31 cellular contexts compared by ENCODE assay signal in genomic region chr9:132511191-132511999, GRCh38.
"Had no signal": no experiment of that assay in that cellular context is flagged by ENCODE, and none has a peak within 500 bp of the region (broad histone marks: within the 10 kb centered on the region; RNA-seq: fewer than 3 reads in every experiment).

No MANE protein-coding gene starts in this region.

- ATAC-seq: activated CD4-positive, alpha-beta T cell treated with anti-CD3 and anti-CD28 coated beads for 36 hours; activated CD8-positive, alpha-beta memory T cell treated with anti-CD3 and anti-CD28 coated beads, Interleukin-2, amount 10 ng/mL, durations not matched to agents 7 days and 5 days; activated CD8-positive, alpha-beta T cell treated with anti-CD3 and anti-CD28 coated beads, Interleukin-2, amount 10 ng/mL, durations not matched to agents 7 days and 5 days; activated naive CD8-positive, alpha-beta T cell treated with anti-CD3 and anti-CD28 coated beads, Interleukin-2, amount 50 U/mL, for 24 hours; body of pancreas had no signal

- FAIRE-seq: endometrium, endothelial cell of umbilical vein, frontal cortex had no signal

- H3K4me1 ChIP-seq: adrenal gland, body of pancreas, colonic mucosa had no signal

- H3K36me3 ChIP-seq: adrenal gland, cardiac muscle cell, colonic mucosa, esophagus squamous epithelium had no signal

- DNase-seq: activated CD4-positive, alpha-beta memory T cell treated with anti-CD3 and anti-CD28 coated beads for 36 hours; activated CD4-positive, alpha-beta T cell treated with anti-CD3 and anti-CD28 coated beads for 36 hours; activated CD4-positive, alpha-beta T cell treated with anti-CD3 and anti-CD28 coated beads, Interleukin-2, amount 10 ng/mL, durations not matched to agents 24 days and 14 days; activated CD4-positive, CD25-positive, alpha-beta regulatory T cell; activated CD4-positive, CD25-positive, alpha-beta regulatory T cell treated with anti-CD3 and anti-CD28 coated beads, Interleukin-2, amount 50 U/mL, for 72 hours; activated CD8-positive, alpha-beta memory T cell treated with anti-CD3 and anti-CD28 coated beads, Interleukin-2, amount 10 ng/mL, durations not matched to agents 7 days and 5 days; activated CD8-positive, alpha-beta memory T cell treated with anti-CD3 and anti-CD28 coated beads, Interleukin-2, amount 50 U/mL, for 4 hours; activated CD8-positive, alpha-beta T cell treated with anti-CD3 and anti-CD28 coated beads, Interleukin-2, amount 10 ng/mL, durations not matched to agents 7 days and 5 days; activated effector memory CD4-positive, alpha-beta T cell treated with anti-CD3 and anti-CD28 coated beads, Interleukin-2, amount 50 U/mL, for 16 hours; activated naive CD4-positive, alpha-beta T cell treated with anti-CD3 and anti-CD28 coated beads for 36 hours; activated naive CD8-positive, alpha-beta T cell treated with anti-CD3 and anti-CD28 coated beads for 36 hours; activated naive CD8-positive, alpha-beta T cell treated with anti-CD3 and anti-CD28 coated beads, Interleukin-2, amount 50 U/mL, for 24 hours; activated T-cell treated with anti-CD3 and anti-CD28 coated beads, Interleukin-2, amount 50 U/mL, for 1 hour; activated T-cell treated with anti-CD3 and anti-CD28 coated beads, Interleukin-2, amount 50 U/mL, for 48 hours; adrenal gland; amygdala; body of pancreas; central memory CD4-positive, alpha-beta T cell; cerebellar nuclear complex; colonic mucosa; effector CD8-positive, alpha-beta T cell; esophagus squamous epithelium; T-helper 2 cell had no signal

- H3K27ac ChIP-seq: adrenal gland, body of pancreas, cardiac muscle cell, colonic mucosa, epithelial cell of prostate, esophagus squamous epithelium had no signal

- H3K4me3 ChIP-seq: adrenal gland, body of pancreas, cardiac muscle cell, colonic mucosa, esophagus squamous epithelium had no signal

- H3K4me1 Mint-ChIP-seq: activated naive CD8-positive, alpha-beta T cell treated with anti-CD3 and anti-CD28 coated beads for 36 hours; activated naive CD8-positive, alpha-beta T cell treated with anti-CD3 and anti-CD28 coated beads, Interleukin-2, amount 50 U/mL, for 24 hours had no signal

- H3K27ac Mint-ChIP-seq: activated CD4-positive, alpha-beta memory T cell treated with anti-CD3 and anti-CD28 coated beads for 36 hours; activated CD4-positive, alpha-beta T cell treated with anti-CD3 and anti-CD28 coated beads for 36 hours; activated CD4-positive, alpha-beta T cell treated with anti-CD3 and anti-CD28 coated beads, Interleukin-2, amount 10 ng/mL, durations not matched to agents 24 days and 14 days; activated CD8-positive, alpha-beta memory T cell treated with anti-CD3 and anti-CD28 coated beads, Interleukin-2, amount 10 ng/mL, durations not matched to agents 7 days and 5 days; activated CD8-positive, alpha-beta T cell treated with anti-CD3 and anti-CD28 coated beads, Interleukin-2, amount 10 ng/mL, durations not matched to agents 7 days and 5 days; activated naive CD4-positive, alpha-beta T cell treated with anti-CD3 and anti-CD28 coated beads for 36 hours; activated naive CD4-positive, alpha-beta T cell treated with anti-CD3 and anti-CD28 coated beads, Interleukin-2, amount 50 U/mL, for 24 hours; activated naive CD8-positive, alpha-beta T cell treated with anti-CD3 and anti-CD28 coated beads for 36 hours; activated naive CD8-positive, alpha-beta T cell treated with anti-CD3 and anti-CD28 coated beads, Interleukin-2, amount 50 U/mL, for 24 hours; activated T-helper 1 cell treated with anti-CD3 and anti-CD28 coated beads, Interleukin-12 subunit alpha, Interleukin-12 subunit beta, Interleukin-2, Interleukin-4 antibody, amounts not matched to agents 30 ng/mL and 10 ng/mL and 1 ng/mL, durations not matched to agents 14 hours and 24 hours and 36 hours; activated T-helper 2 cell treated with anti-CD3 and anti-CD28 coated beads, Interferon-gamma antibody, Interleukin-2, Interleukin-4, amounts not matched to agents 10 μg/mL and 5 μg/mL and 100 μg/mL, durations not matched to agents 14 hours and 24 hours and 36 hours had no signal

- H3K27me3 ChIP-seq: body of pancreas, cardiac muscle cell, colonic mucosa had no signal

- H3K9me3 Mint-ChIP-seq: activated CD4-positive, alpha-beta memory T cell treated with anti-CD3 and anti-CD28 coated beads for 36 hours; activated CD4-positive, alpha-beta T cell treated with anti-CD3 and anti-CD28 coated beads, Interleukin-2, amount 10 ng/mL, durations not matched to agents 24 days and 14 days; activated naive CD4-positive, alpha-beta T cell treated with anti-CD3 and anti-CD28 coated beads for 36 hours; activated naive CD4-positive, alpha-beta T cell treated with anti-CD3 and anti-CD28 coated beads, Interleukin-2, amount 50 U/mL, for 24 hours; activated naive CD8-positive, alpha-beta T cell treated with anti-CD3 and anti-CD28 coated beads for 36 hours; activated naive CD8-positive, alpha-beta T cell treated with anti-CD3 and anti-CD28 coated beads, Interleukin-2, amount 50 U/mL, for 24 hours; activated T-helper 1 cell treated with anti-CD3 and anti-CD28 coated beads, Interleukin-12 subunit alpha, Interleukin-12 subunit beta, Interleukin-2, Interleukin-4 antibody, amounts not matched to agents 30 ng/mL and 10 ng/mL and 1 ng/mL, durations not matched to agents 14 hours and 24 hours and 36 hours; activated T-helper 2 cell treated with anti-CD3 and anti-CD28 coated beads, Interferon-gamma antibody, Interleukin-2, Interleukin-4, amounts not matched to agents 10 μg/mL and 5 μg/mL and 100 μg/mL, durations not matched to agents 14 hours and 24 hours and 36 hours had no signal

- H3K36me3 Mint-ChIP-seq: activated CD4-positive, alpha-beta memory T cell treated with anti-CD3 and anti-CD28 coated beads for 36 hours; activated CD8-positive, alpha-beta memory T cell treated with anti-CD3 and anti-CD28 coated beads, Interleukin-2, amount 10 ng/mL, durations not matched to agents 7 days and 5 days; activated naive CD4-positive, alpha-beta T cell treated with anti-CD3 and anti-CD28 coated beads, Interleukin-2, amount 50 U/mL, for 24 hours; activated naive CD8-positive, alpha-beta T cell treated with anti-CD3 and anti-CD28 coated beads for 36 hours had no signal

- H3K9me3 ChIP-seq: adrenal gland, body of pancreas, colonic mucosa, esophagus squamous epithelium had no signal

- H3K4me3 Mint-ChIP-seq: activated CD4-positive, alpha-beta memory T cell treated with anti-CD3 and anti-CD28 coated beads for 36 hours; activated CD4-positive, alpha-beta T cell treated with anti-CD3 and anti-CD28 coated beads for 36 hours; activated CD4-positive, alpha-beta T cell treated with anti-CD3 and anti-CD28 coated beads, Interleukin-2, amount 10 ng/mL, durations not matched to agents 24 days and 14 days; activated CD8-positive, alpha-beta memory T cell treated with anti-CD3 and anti-CD28 coated beads, Interleukin-2, amount 10 ng/mL, durations not matched to agents 7 days and 5 days; activated CD8-positive, alpha-beta T cell treated with anti-CD3 and anti-CD28 coated beads, Interleukin-2, amount 10 ng/mL, durations not matched to agents 7 days and 5 days; activated naive CD4-positive, alpha-beta T cell treated with anti-CD3 and anti-CD28 coated beads for 36 hours; activated naive CD4-positive, alpha-beta T cell treated with anti-CD3 and anti-CD28 coated beads, Interleukin-2, amount 50 U/mL, for 24 hours; activated naive CD8-positive, alpha-beta T cell treated with anti-CD3 and anti-CD28 coated beads for 36 hours; activated naive CD8-positive, alpha-beta T cell treated with anti-CD3 and anti-CD28 coated beads, Interleukin-2, amount 50 U/mL, for 24 hours; activated T-helper 1 cell treated with anti-CD3 and anti-CD28 coated beads, Interleukin-12 subunit alpha, Interleukin-12 subunit beta, Interleukin-2, Interleukin-4 antibody, amounts not matched to agents 30 ng/mL and 10 ng/mL and 1 ng/mL, durations not matched to agents 14 hours and 24 hours and 36 hours had no signal
